Comparison of ENCODE assay signal across 8 cellular contexts in genomic region chr11:111776398-111777093, GRCh38. TPM values are rescaled to one million over a fixed set of nuclear protein-coding genes. Genes with fewer than 3 reads are reported as not detected.
DNase-seq lines count a peak whose midpoint lies in the region; ATAC-seq and TF ChIP-seq lines count a peak whose summit lies in the region.

No MANE protein-coding gene starts in this region.

- H3K9me3 Mint-ChIP-seq in endodermal cell (no peaks in the 10 kb centered on the region), HFFc6 (no peaks in the 10 kb centered on the region)

- no peak overlapping the region for H2BK120ac ChIP-seq in trophoblast cell (ENCODE audit: insufficient read depth, low read length, poor library complexity)

- H3K27me3 Mint-ChIP-seq in endodermal cell (ENCODE audit: insufficient read depth) (no peaks in the 10 kb centered on the region), HFFc6 (ENCODE audit: insufficient read depth) (no peaks in the 10 kb centered on the region)

- no peaks in the 10 kb centered on the region for H3K9me3 ChIP-seq in trophoblast cell (ENCODE audit: insufficient read depth, low read depth, low read length)
- no peaks in the 10 kb centered on the region for H3K9me3 ChIP-seq in endodermal cell (ENCODE audit: control insufficient read depth, low read length)
- H3K9me3 ChIP-seq in A673 (ENCODE audit: low read depth, low read length, poor library complexity, severe bottlenecking): no peaks in the 10 kb centered on the region

- DNase-seq in trophoblast cell (no peak), NCI-H1417 (lab: John Stamatoyannopoulos, UW) (no peak), endodermal cell (no peak), HFFc6 (no peak), A673 (ENCODE audit: low spot score) (no peak)

- peak overlapping the region; percentile 36 for H2AK5ac ChIP-seq in trophoblast cell (ENCODE audit: low read length)

- H2BK12ac ChIP-seq in trophoblast cell (ENCODE audit: low read length): no peak overlapping the region

- no peaks in the 10 kb centered on the region for H3K36me3 Mint-ChIP-seq in endodermal cell (ENCODE audit: low read depth)
- no peaks in the 10 kb centered on the region for H3K36me3 Mint-ChIP-seq in HFFc6 (ENCODE audit: low read depth)

- H3K27ac Mint-ChIP-seq in endodermal cell (no peak overlapping the region), HFFc6 (no peak overlapping the region)

- intact Hi-C loops in A673 (cut with micrococcal nuclease; ENCODE audit: unreplicated experiment): loop anchor here (1.0 kb wide), 2 partner anchors 174 to 322 kb away; partner anchors contain the start of gene SIK2

- no peak for TF ChIP-seq CTCF in endodermal cell (conservative IDR thresholded peaks at IDR 0.05)
- no peak for TF ChIP-seq CTCF in HFFc6 (IDR thresholded peaks at IDR 0.05)
- TF ChIP-seq CTCF in A673 (conservative IDR thresholded peaks at IDR 0.05; ENCODE audit: low read depth, low read length): no peak

- no peak overlapping the region for H3K23ac ChIP-seq in trophoblast cell (ENCODE audit: low read length)

- H3K4me2 ChIP-seq in trophoblast cell (ENCODE audit: low read length): no peak overlapping the region

- H2BK5ac ChIP-seq in trophoblast cell (ENCODE audit: low read depth, low read length, poor library complexity): no peak overlapping the region

- H3K4me3 Mint-ChIP-seq in endodermal cell (no peak overlapping the region), HFFc6 (no peak overlapping the region)

- no TSS peak for BruUV-seq in A673 (replicated peaks; lab: Mats Ljungman, UMichigan)

- no peak overlapping the region for H3K4ac ChIP-seq in trophoblast cell (ENCODE audit: low read depth, low read length)

- no peaks in the 10 kb centered on the region for H3K27me3 ChIP-seq in trophoblast cell (ENCODE audit: insufficient read depth, low read length)
- H3K27me3 ChIP-seq in endodermal cell (ENCODE audit: control insufficient read depth, insufficient read depth, low read length, poor library complexity, severe bottlenecking): no peaks in the 10 kb centered on the region
- no peaks in the 10 kb centered on the region for H3K27me3 ChIP-seq in A673 (replicated peaks; ENCODE audit: insufficient read depth, low read depth, low read length, poor library complexity)

- H2AFZ ChIP-seq in trophoblast cell (ENCODE audit: insufficient read depth, low read length, poor library complexity): no peak overlapping the region

- peaks cover 0 to 2% of the 10 kb centered on the region in 2 experiments for H3K4me1 ChIP-seq in trophoblast cell (ENCODE audit: control insufficient read depth in 1 of 2, insufficient read depth in 2 of 2, low read length in 2 of 2)
- H3K4me1 ChIP-seq in endodermal cell (ENCODE audit: control insufficient read depth, insufficient read depth, low read length): peaks cover 7% of the 10 kb centered on the region
- no peaks in the 10 kb centered on the region for H3K4me1 ChIP-seq in A673 (ENCODE audit: insufficient read depth, low read length, poor library complexity, severe bottlenecking)

- no peaks in the 10 kb centered on the region for H3K36me3 ChIP-seq in trophoblast cell (ENCODE audit: control insufficient read depth in 1 of 2, insufficient read depth in 2 of 2, low read length in 2 of 2)
- H3K36me3 ChIP-seq in endodermal cell (ENCODE audit: control insufficient read depth, insufficient read depth, low read length): no peaks in the 10 kb centered on the region
- H3K36me3 ChIP-seq in A673 (ENCODE audit: insufficient read depth, low read length, poor library complexity, severe bottlenecking): no peaks in the 10 kb centered on the region

- no peak overlapping the region for H4K12ac ChIP-seq in trophoblast cell (ENCODE audit: low read depth, low read length)

- ATAC-seq in GM19025 (IDR thresholded peaks at IDR 0.05; ENCODE audit: low read depth, unreplicated experiment): peak; percentile 97
- peak; percentile 97 for ATAC-seq in HG02678 (IDR thresholded peaks at IDR 0.05; ENCODE audit: unreplicated experiment)
- peak; percentile 96 for ATAC-seq in HG03565 (IDR thresholded peaks at IDR 0.05; ENCODE audit: unreplicated experiment)

- H3K27ac ChIP-seq in trophoblast cell (ENCODE audit: low read depth, low read length) (no peak overlapping the region), endodermal cell (ENCODE audit: low read depth, low read length) (no peak overlapping the region), A673 (ENCODE audit: low read depth, low read length, poor library complexity, severe bottlenecking) (no peak overlapping the region)

- H3K79me1 ChIP-seq in trophoblast cell (ENCODE audit: low read length): no peaks in the 10 kb centered on the region

- no peak overlapping the region for H3K14ac ChIP-seq in trophoblast cell (ENCODE audit: low read length)

- H3K18ac ChIP-seq in trophoblast cell (ENCODE audit: low read length): no peak overlapping the region

- no peak overlapping the region for H3K4me3 ChIP-seq in trophoblast cell (ENCODE audit: low read depth, low read length)
- H3K4me3 ChIP-seq in endodermal cell (ENCODE audit: low read length): no peak overlapping the region
- no peak overlapping the region for H3K4me3 ChIP-seq in A673 (ENCODE audit: low read depth, low read length, poor library complexity, severe bottlenecking)

- no CpG with 5 or more reads among the region's 6 CpGs for WGBS in trophoblast cell (ENCODE audit: extremely low coverage, insufficient coverage, insufficient read length)
- 85 to 96% methylated on average over 4 to 6 of the region's 6 CpGs for WGBS in endodermal cell (ENCODE audit: insufficient coverage in 1 of 2, insufficient read length in 1 of 2), 2 experiments

- no peak overlapping the region for H3K9ac ChIP-seq in trophoblast cell (ENCODE audit: low read length)
- no peak overlapping the region for H3K9ac ChIP-seq in endodermal cell (ENCODE audit: extremely low read depth, low read length, poor library complexity, severe bottlenecking)

- H3K79me2 ChIP-seq in trophoblast cell (ENCODE audit: control insufficient read depth, insufficient read depth, low read length, poor library complexity): no peaks in the 10 kb centered on the region

- no peak overlapping the region for H4K8ac ChIP-seq in trophoblast cell (ENCODE audit: low read depth, low read length)

- POLR2A ChIA-PET in A673 (lab: Charles Lee; ENCODE audit: low non-redundant PET): interaction anchor here (0.7 kb wide), 1 partner anchor 10 kb away, joined by 5 read pairs; the partner anchor contains the start of gene PPP2R1B

- H4K91ac ChIP-seq in trophoblast cell (ENCODE audit: low read depth, low read length): no peak overlapping the region

- CTCF ChIA-PET in A673 (lab: Charles Lee): interaction anchor here (0.6 to 2.2 kb wide), 8 partner anchors 10 to 322 kb away, joined by 3 to 17 read pairs (median 6); partner anchors contain the start of genes PPP2R1B and SIK2

- H3K4me1 Mint-ChIP-seq in endodermal cell: peaks cover 19% of the 10 kb centered on the region
- H3K4me1 Mint-ChIP-seq in HFFc6 (ENCODE audit: low read depth): peaks cover 10% of the 10 kb centered on the region

RNA-seq across cellular contexts. Expression of gene PPP2R1B, which starts 10.4 kb away (rescaled TPM):
- polyA plus RNA-seq in trophoblast cell (2013): 17.9 and 18.6 TPM in 2 replicates
- total RNA-seq in endodermal cell: 10 to 100 TPM; 70.0 to 89.7 TPM
- 36.8 TPM for polyA plus RNA-seq in endodermal cell (2013, experiment 1 of 2)
- polyA plus RNA-seq in endodermal cell (2013, experiment 2 of 2): 37.3 TPM
- total RNA-seq in HFFc6 (2021; fragmentation: NEBNext Ultra II Directional; extraction: Animal tissue kit (Norgen Biotek cat#: 25700)): 10 to 100 TPM; 41.6 to 50.9 (median 44.3) TPM
- total RNA-seq in A673 (2021): 72.2 and 80.0 TPM in 2 replicates
